Comparison of ENCODE assay signal across 17 cellular contexts in genomic region chr20:5513975-5514516, GRCh38.
DNase-seq lines count a peak whose midpoint lies in the region; ATAC-seq, FAIRE-seq and TF ChIP-seq lines count a peak whose summit lies in the region.
"Had no signal": no experiment of that assay in that cellular context is flagged by ENCODE, and none has a peak within 500 bp of the region (broad histone marks: within the 10 kb centered on the region; RNA-seq: fewer than 3 reads in every experiment).

No MANE protein-coding gene starts in this region.

- TF ChIP-seq CTCF in RWPE2 (IDR thresholded peaks at IDR 0.05; ENCODE audit: poor library complexity, severe bottlenecking), result no peak
- TF ChIP-seq CTCF in fibroblast of villous mesenchyme (IDR thresholded peaks at IDR 0.05; ENCODE audit: insufficient read depth, low read depth, low read length), result peak; percentile 5
- no peak for TF ChIP-seq CTCF in GM10266 (IDR thresholded peaks at IDR 0.05; ENCODE audit: control insufficient read depth, insufficient read depth, low read depth, missing control alignments)

- H3K27ac ChIP-seq in RWPE2 (ENCODE audit: poor library complexity, severe bottlenecking), result no peak overlapping the region
- H3K27ac ChIP-seq: spleen had no signal

- H3K36me3 ChIP-seq in RWPE2 (ENCODE audit: low read depth), result no peaks in the 10 kb centered on the region
- H3K36me3 ChIP-seq: spleen had no signal

- no peaks in the 10 kb centered on the region for H3K27me3 Mint-ChIP-seq in activated T-helper 17 cell treated with anti-CD3 and anti-CD28 coated beads, Interleukin-2, amount 50 U/mL, for 72 hours
- H3K27me3 Mint-ChIP-seq: activated CD4-positive, alpha-beta T cell treated with anti-CD3 and anti-CD28 coated beads for 36 hours; activated naive CD8-positive, alpha-beta T cell treated with anti-CD3 and anti-CD28 coated beads for 36 hours had no signal

- no peak overlapping the region for H3K27ac Mint-ChIP-seq in activated T-helper 17 cell treated with anti-CD3 and anti-CD28 coated beads, Interleukin-2, amount 50 U/mL, for 72 hours
- H3K27ac Mint-ChIP-seq: activated CD4-positive, alpha-beta T cell treated with anti-CD3 and anti-CD28 coated beads for 36 hours; activated naive CD8-positive, alpha-beta T cell treated with anti-CD3 and anti-CD28 coated beads for 36 hours; T-helper 1 cell treated with Interleukin-12 subunit alpha and Interleukin-12 subunit beta and Interleukin-4 antibody, amounts not matched to agents 30 μg/mL and 1 μg/mL, for 36 hours had no signal

- H3K4me3 ChIP-seq in RWPE2 (ENCODE audit: severe bottlenecking) (no peak overlapping the region), fibroblast of villous mesenchyme (ENCODE audit: low read depth, low read length) (no peak overlapping the region)
- H3K4me3 ChIP-seq: spleen had no signal

- H3K4me1 ChIP-seq in RWPE2 (ENCODE audit: insufficient read depth, poor library complexity, severe bottlenecking), result peaks cover 3% of the 10 kb centered on the region
- H3K4me1 ChIP-seq: spleen had no signal

- H3K9me3 ChIP-seq in RWPE2 (ENCODE audit: severe bottlenecking), result no peaks in the 10 kb centered on the region
- H3K9me3 ChIP-seq: spleen had no signal

- FAIRE-seq in urothelium cell line (lab: Jason Lieb, UNC), result peak; percentile 32
- FAIRE-seq: A204.1 had no signal

- no peaks in the 10 kb centered on the region for H3K9me3 Mint-ChIP-seq in activated T-helper 17 cell treated with anti-CD3 and anti-CD28 coated beads, Interleukin-2, amount 50 U/mL, for 72 hours
- H3K9me3 Mint-ChIP-seq: T-helper 1 cell treated with Interleukin-12 subunit alpha and Interleukin-12 subunit beta and Interleukin-4 antibody, amounts not matched to agents 30 μg/mL and 1 μg/mL, for 36 hours had no signal

- H3K4me3 Mint-ChIP-seq in activated T-helper 17 cell treated with anti-CD3 and anti-CD28 coated beads, Interleukin-2, amount 50 U/mL, for 72 hours, result no peak overlapping the region
- H3K4me3 Mint-ChIP-seq: activated CD4-positive, alpha-beta T cell treated with anti-CD3 and anti-CD28 coated beads for 36 hours; activated naive CD8-positive, alpha-beta T cell treated with anti-CD3 and anti-CD28 coated beads for 36 hours; T-helper 1 cell treated with Interleukin-12 subunit alpha and Interleukin-12 subunit beta and Interleukin-4 antibody, amounts not matched to agents 30 μg/mL and 1 μg/mL, for 36 hours had no signal

- no peaks in the 10 kb centered on the region for H3K4me1 Mint-ChIP-seq in activated T-helper 17 cell treated with anti-CD3 and anti-CD28 coated beads, Interleukin-2, amount 50 U/mL, for 72 hours

- DNase-seq in Right ventricle myocardium inferior (ENCODE audit: missing footprints) (peak; percentile 7), cardiac septum (ENCODE audit: low spot score) (no peak), RWPE2 (ENCODE audit: low spot score) (peak; percentile 11), fibroblast of villous mesenchyme (ENCODE audit: low read depth) (peak; percentile 69), urothelium cell line (ENCODE audit: low spot score) (peak; percentile 55), GM10266 (ENCODE audit: extremely low spot score) (no peak), HK-2 (ENCODE audit: unreplicated experiment) (no peak)
- DNase-seq: activated CD4-positive, alpha-beta T cell treated with anti-CD3 and anti-CD28 coated beads for 36 hours; activated naive CD8-positive, alpha-beta T cell treated with anti-CD3 and anti-CD28 coated beads for 36 hours; activated T-cell treated with anti-CD3 and anti-CD28 coated beads for 4 hours; NCI-H1694 treated with DMSO at 0.1 percent for 48 hours; NCI-H524 treated with DMSO at 0.1 percent for 48 hours; nucleus accumbens; spleen had no signal

- ATAC-seq in Right ventricle myocardium inferior, result no peak
- peak; percentile 94 for ATAC-seq in RWPE2 (ENCODE audit: low read depth)
- no peak for ATAC-seq in activated T-helper 17 cell treated with anti-CD3 and anti-CD28 coated beads, Interleukin-2, amount 50 U/mL, for 72 hours (replicated peaks)
- ATAC-seq: activated CD4-positive, alpha-beta T cell treated with anti-CD3 and anti-CD28 coated beads for 36 hours had no signal

- H3K27me3 ChIP-seq in RWPE2 (ENCODE audit: insufficient read depth, poor library complexity, severe bottlenecking), result no peaks in the 10 kb centered on the region
- H3K27me3 ChIP-seq: spleen had no signal

- no peaks in the 10 kb centered on the region for H3K36me3 Mint-ChIP-seq in activated T-helper 17 cell treated with anti-CD3 and anti-CD28 coated beads, Interleukin-2, amount 50 U/mL, for 72 hours (ENCODE audit: low read depth)

- intact Hi-C loops in Right ventricle myocardium inferior (cut with DNase I) (no loop called here), cardiac septum (cut with DNase I) (no loop called here)

Comparison
In these comparisons a context has a peak if more than half of its experiments do, and no peak if none do; other contexts are left out.
1. DNase-seq: peak in Right ventricle myocardium inferior (single experiment), RWPE2 (single experiment), fibroblast of villous mesenchyme (single experiment) and urothelium cell line (single experiment); none in cardiac septum (single experiment), GM10266 (single experiment) and HK-2 (single experiment).